8 cellular contexts compared by ENCODE assay signal in genomic region chr6:97282238-97282725, GRCh38. TPM values are rescaled to one million over a fixed set of nuclear protein-coding genes. Genes with fewer than 3 reads are reported as not detected.
DNase-seq lines count a peak whose midpoint lies in the region; ATAC-seq and TF ChIP-seq lines count a peak whose summit lies in the region.

No MANE protein-coding gene starts in this region.

- peaks cover 2% of the 10 kb centered on the region for H3K79me1 ChIP-seq in mesenchymal stem cell (replicated peaks; ENCODE audit: low read length, poor library complexity, severe bottlenecking)

- TF ChIP-seq CTCF in NB4 (IDR thresholded peaks at IDR 0.05; ENCODE audit: low read depth, low read length) (no peak), cardiac fibroblast (IDR thresholded peaks at IDR 0.05; ENCODE audit: low read depth, low read length) (no peak)

- no peak overlapping the region for H3K23ac ChIP-seq in mesenchymal stem cell (ENCODE audit: low read length in 2 of 2)

- H3K4ac ChIP-seq in mesenchymal stem cell (ENCODE audit: low read depth in 1 of 2, low read length in 2 of 2): no peak overlapping the region

- WGBS in mesenchymal stem cell: under 1% methylated on average over 13 of the region's 13 CpGs

- DNase-seq in G401 (ENCODE audit: low spot score) (peak; percentile 5), NB4 (ENCODE audit: low read depth) (no peak), cardiac fibroblast (ENCODE audit: low read depth in 2 of 2) (peak in 1 of 2 donors; percentile 4), mesenchymal stem cell (no peak), AG08395 (ENCODE audit: low spot score) (no peak), cerebellum (ENCODE audit: low spot score) (no peak)
- no peak for DNase-seq in stimulated activated CD4-positive, alpha-beta T cell treated with anti-CD3 and anti-CD28 coated beads, Interleukin-4, amount 100 ng/mL, for 4 hours

- no peak overlapping the region for H2AK5ac ChIP-seq in mesenchymal stem cell (ENCODE audit: low read length, severe bottlenecking)

- H2BK15ac ChIP-seq in mesenchymal stem cell (ENCODE audit: low read depth, poor library complexity, severe bottlenecking): no peak overlapping the region

- ATAC-seq in GM21717 (IDR thresholded peaks at IDR 0.05; ENCODE audit: unreplicated experiment): peak; percentile 8

- H3K4me2 ChIP-seq in mesenchymal stem cell (ENCODE audit: low read length, poor library complexity, severe bottlenecking): peak overlapping the region; percentile 92

- TF ChIP-seq POLR2A in NB4 (IDR thresholded peaks at IDR 0.05; ENCODE audit: extremely low read depth, insufficient read length): no peak

- H3K27ac ChIP-seq in mesenchymal stem cell (ENCODE audit: low read length, poor library complexity, severe bottlenecking): peak overlapping the region; percentile 25

- H2BK12ac ChIP-seq in mesenchymal stem cell (ENCODE audit: low read length in 2 of 2): no peak overlapping the region

- no peak overlapping the region for H3K14ac ChIP-seq in mesenchymal stem cell (ENCODE audit: low read length in 2 of 2)

- H3K18ac ChIP-seq in mesenchymal stem cell (ENCODE audit: low read depth in 1 of 2, low read length in 2 of 2): peak overlapping the region in 1 of 2 experiments; percentile 75

- H4K8ac ChIP-seq in mesenchymal stem cell (ENCODE audit: low read length): no peak overlapping the region

- no peaks in the 10 kb centered on the region for H3K27me3 ChIP-seq in mesenchymal stem cell (ENCODE audit: control insufficient read depth in 1 of 2, insufficient read depth in 1 of 2, low read length in 2 of 2)

- no peaks in the 10 kb centered on the region for H3K4me1 ChIP-seq in mesenchymal stem cell (ENCODE audit: control insufficient read depth, insufficient read depth, low read depth, low read length)

- in situ Hi-C loops in G401 (cut with HindIII; ENCODE audit: low sequenced_read_pairs): no loop called here

- H3K36me3 ChIP-seq in mesenchymal stem cell (ENCODE audit: control insufficient read depth in 1 of 2, insufficient read depth in 2 of 2, low read depth in 1 of 2, low read length in 2 of 2): peaks cover 0 to 12% of the 10 kb centered on the region in 2 experiments

- peak overlapping the region; percentile 5 for H2BK120ac ChIP-seq in mesenchymal stem cell (ENCODE audit: low read depth, low read length)

- H2AFZ ChIP-seq in mesenchymal stem cell (ENCODE audit: low read depth, low read length): no peak overlapping the region

- peak overlapping the region; percentile 84 for H3K4me3 ChIP-seq in NB4 (ENCODE audit: low read depth, low read length)
- H3K4me3 ChIP-seq in cardiac fibroblast (replicated peaks in 1 of 2; ENCODE audit: low read depth in 2 of 2, low read length in 2 of 2): peak overlapping the region; percentile 93 to 99
- peak overlapping the region; percentile 98 to 99 for H3K4me3 ChIP-seq in mesenchymal stem cell (ENCODE audit: insufficient read depth in 1 of 2, low read depth in 1 of 2, low read length in 2 of 2)

- no peaks in the 10 kb centered on the region for H3K9me3 ChIP-seq in mesenchymal stem cell (ENCODE audit: control insufficient read depth, low read length)

- H3K9ac ChIP-seq in mesenchymal stem cell (ENCODE audit: low read length): peak overlapping the region; percentile 93

- H4K91ac ChIP-seq in mesenchymal stem cell (ENCODE audit: low read length): no peak overlapping the region

- H2BK5ac ChIP-seq in mesenchymal stem cell (ENCODE audit: low read depth, low read length, poor library complexity, severe bottlenecking): no peak overlapping the region

RNA-seq across cellular contexts. Expression of gene MMS22L, which starts 0.7 kb away (rescaled TPM):
- total RNA-seq in G401 (2014; rRNA removed; shearing (Covaris generic)): 14.8 and 31.2 TPM in 2 replicates
- 3.6 TPM for polyA plus RNA-seq in mesenchymal stem cell (2013, experiment 1 of 2)
- polyA plus RNA-seq in mesenchymal stem cell (2013, experiment 2 of 2): 3.6 TPM
- 27.5 TPM for total RNA-seq in cerebellum
